ENCODE assay signal across 1 cellular context in the genomic region with DNA sequence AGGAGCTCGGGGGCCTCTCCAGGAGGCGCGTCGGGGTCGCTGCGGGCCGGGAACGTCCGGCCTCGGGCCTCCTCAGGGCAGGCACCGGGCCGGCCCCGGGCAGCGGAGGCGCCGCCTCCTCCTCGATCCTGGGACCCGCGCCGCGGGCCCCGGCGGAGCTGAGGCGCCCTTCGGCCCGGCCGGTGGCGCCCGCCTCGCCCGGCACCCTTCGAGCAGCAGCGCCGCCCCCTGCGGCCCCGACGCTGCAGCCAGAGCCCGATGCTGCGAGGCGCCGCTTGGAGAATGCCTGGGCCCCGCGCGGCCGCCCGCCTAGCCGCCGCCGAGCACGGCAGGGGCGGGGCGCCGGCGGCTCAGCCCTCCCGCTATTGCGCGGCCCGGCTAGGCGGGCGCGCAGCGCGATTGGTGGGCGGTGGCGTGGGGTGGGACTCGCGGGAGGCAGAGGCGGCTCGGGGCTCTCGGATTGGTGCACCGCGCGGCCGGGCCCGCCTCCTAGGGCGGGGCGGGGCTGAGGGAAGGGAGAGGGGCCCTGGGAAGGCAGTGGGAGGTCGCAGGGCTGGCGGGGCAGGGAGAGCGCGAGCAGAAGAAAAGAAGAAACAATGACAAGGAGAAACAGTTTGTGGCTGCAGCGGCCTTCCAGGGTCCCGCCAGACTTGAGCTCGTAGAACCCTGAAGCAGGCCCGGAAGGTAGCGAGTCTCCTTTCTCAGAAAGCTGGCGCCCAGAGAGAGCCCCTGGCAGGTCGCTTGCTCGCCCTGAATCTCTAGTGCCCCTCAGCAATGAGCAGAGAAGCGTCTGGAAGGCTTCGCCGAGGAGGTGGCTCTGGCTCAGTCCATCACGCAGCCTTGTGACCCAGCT.
TF ChIP-seq lines count a peak whose summit lies in the region.

EEIG1 (minus strand) TSS at position 284 of the 853 bp plus-strand sequence. CDS start 852 bp downstream, outside the sequence.

TF ChIP-seq in GM12878, 131 proteins besides CTCF, POLR2A, EP300 and RAD21 (continued from another document and continues in another):
- TF ChIP-seq, protein P1, sequence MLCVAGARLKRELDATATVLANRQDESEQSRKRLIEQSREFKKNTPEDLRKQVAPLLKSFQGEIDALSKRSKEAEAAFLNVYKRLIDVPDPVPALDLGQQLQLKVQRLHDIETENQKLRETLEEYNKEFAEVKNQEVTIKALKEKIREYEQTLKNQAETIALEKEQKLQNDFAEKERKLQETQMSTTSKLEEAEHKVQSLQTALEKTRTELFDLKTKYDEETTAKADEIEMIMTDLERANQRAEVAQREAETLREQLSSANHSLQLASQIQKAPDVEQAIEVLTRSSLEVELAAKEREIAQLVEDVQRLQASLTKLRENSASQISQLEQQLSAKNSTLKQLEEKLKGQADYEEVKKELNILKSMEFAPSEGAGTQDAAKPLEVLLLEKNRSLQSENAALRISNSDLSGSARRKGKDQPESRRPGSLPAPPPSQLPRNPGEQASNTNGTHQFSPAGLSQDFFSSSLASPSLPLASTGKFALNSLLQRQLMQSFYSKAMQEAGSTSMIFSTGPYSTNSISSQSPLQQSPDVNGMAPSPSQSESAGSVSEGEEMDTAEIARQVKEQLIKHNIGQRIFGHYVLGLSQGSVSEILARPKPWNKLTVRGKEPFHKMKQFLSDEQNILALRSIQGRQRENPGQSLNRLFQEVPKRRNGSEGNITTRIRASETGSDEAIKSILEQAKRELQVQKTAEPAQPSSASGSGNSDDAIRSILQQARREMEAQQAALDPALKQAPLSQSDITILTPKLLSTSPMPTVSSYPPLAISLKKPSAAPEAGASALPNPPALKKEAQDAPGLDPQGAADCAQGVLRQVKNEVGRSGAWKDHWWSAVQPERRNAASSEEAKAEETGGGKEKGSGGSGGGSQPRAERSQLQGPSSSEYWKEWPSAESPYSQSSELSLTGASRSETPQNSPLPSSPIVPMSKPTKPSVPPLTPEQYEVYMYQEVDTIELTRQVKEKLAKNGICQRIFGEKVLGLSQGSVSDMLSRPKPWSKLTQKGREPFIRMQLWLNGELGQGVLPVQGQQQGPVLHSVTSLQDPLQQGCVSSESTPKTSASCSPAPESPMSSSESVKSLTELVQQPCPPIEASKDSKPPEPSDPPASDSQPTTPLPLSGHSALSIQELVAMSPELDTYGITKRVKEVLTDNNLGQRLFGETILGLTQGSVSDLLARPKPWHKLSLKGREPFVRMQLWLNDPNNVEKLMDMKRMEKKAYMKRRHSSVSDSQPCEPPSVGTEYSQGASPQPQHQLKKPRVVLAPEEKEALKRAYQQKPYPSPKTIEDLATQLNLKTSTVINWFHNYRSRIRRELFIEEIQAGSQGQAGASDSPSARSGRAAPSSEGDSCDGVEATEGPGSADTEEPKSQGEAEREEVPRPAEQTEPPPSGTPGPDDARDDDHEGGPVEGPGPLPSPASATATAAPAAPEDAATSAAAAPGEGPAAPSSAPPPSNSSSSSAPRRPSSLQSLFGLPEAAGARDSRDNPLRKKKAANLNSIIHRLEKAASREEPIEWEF (IDR thresholded peaks at IDR 0.05; ENCODE audit: insufficient replicate concordance, low read depth, low read length), result no peak
- TF ChIP-seq NBN (IDR thresholded peaks at IDR 0.05) (0 out of 2 replicates have a peak, but pooled peaks have one; percentile 27), IKZF2 (IDR thresholded peaks at IDR 0.05) (no peak), FOXK2 (IDR thresholded peaks at IDR 0.05) (no peak), YY1 (IDR thresholded peaks at IDR 0.05; ENCODE audit: low read depth, low read length) (no peak), RELA (IDR thresholded peaks at IDR 0.05; ENCODE audit: borderline replicate concordance, partially characterized antibody) (no peak), TCF12 (IDR thresholded peaks at IDR 0.05; ENCODE audit: low read depth, low read length) (peak; percentile 36; the same call in 1 of the 2 replicates), ZNF217 (IDR thresholded peaks at IDR 0.05) (peak; percentile 77; the same call in 1 of the 2 replicates), NFIC (IDR thresholded peaks at IDR 0.05; ENCODE audit: low read depth, low read length) (no peak), MEF2B (IDR thresholded peaks at IDR 0.05; ENCODE audit: partially characterized antibody, poor library complexity, severe bottlenecking) (no peak), CHD1 (IDR thresholded peaks at IDR 0.05; ENCODE audit: low read depth, low read length) (no peak), WRNIP1 (IDR thresholded peaks at IDR 0.05; ENCODE audit: borderline replicate concordance, low read depth, low read length) (no peak), LARP7 (IDR thresholded peaks at IDR 0.05) (peak; percentile 94), PRDM15 (CRISPR knock-in tag; IDR thresholded peaks at IDR 0.05) (no peak), MLLT1 (IDR thresholded peaks at IDR 0.05) (no peak), RFX5 (IDR thresholded peaks at IDR 0.05; ENCODE audit: low read depth, low read length) (no peak), SP1 (IDR thresholded peaks at IDR 0.05; ENCODE audit: low read depth, low read length) (peak; percentile 87), YBX1 (IDR thresholded peaks at IDR 0.05) (no peak), PAX8 (IDR thresholded peaks at IDR 0.05) (no peak), POLR2AphosphoS5 (IDR thresholded peaks at IDR 0.05; ENCODE audit: low read length) (peak; percentile 49), TAF1 (IDR thresholded peaks at IDR 0.05; ENCODE audit: borderline replicate concordance, low read depth, low read length) (peak; percentile 81; the same call in 1 of the 2 replicates), GATAD2B (conservative IDR thresholded peaks at IDR 0.05; ENCODE audit: low read depth) (peak; percentile 83), HDAC6 (IDR thresholded peaks at IDR 0.05; ENCODE audit: unreplicated experiment) (no peak), CHD2 (IDR thresholded peaks at IDR 0.05; ENCODE audit: borderline replicate concordance, low read depth, low read length) (0 out of 2 replicates have a peak, but pooled peaks have one; percentile 13), NR2C1 (IDR thresholded peaks at IDR 0.05) (no peak), MXI1 (IDR thresholded peaks at IDR 0.05; ENCODE audit: low read depth, low read length) (no peak), E2F8 (IDR thresholded peaks at IDR 0.05; ENCODE audit: low read depth, partially characterized antibody) (no peak), BACH1 (IDR thresholded peaks at IDR 0.05; ENCODE audit: borderline replicate concordance) (peak; percentile 43; the same call in 1 of the 2 replicates), E2F4 (IDR thresholded peaks at IDR 0.05; ENCODE audit: low read depth, low read length) (no peak), EZH2 (IDR thresholded peaks at IDR 0.05; ENCODE audit: borderline replicate concordance, control insufficient read depth, low read depth, low read length) (no peak), DPF2 (IDR thresholded peaks at IDR 0.05) (peak; percentile 83; the same call in 1 of the 2 replicates), GABPA (IDR thresholded peaks at IDR 0.05; ENCODE audit: low read depth) (no peak)
- TF ChIP-seq, protein P2, sequence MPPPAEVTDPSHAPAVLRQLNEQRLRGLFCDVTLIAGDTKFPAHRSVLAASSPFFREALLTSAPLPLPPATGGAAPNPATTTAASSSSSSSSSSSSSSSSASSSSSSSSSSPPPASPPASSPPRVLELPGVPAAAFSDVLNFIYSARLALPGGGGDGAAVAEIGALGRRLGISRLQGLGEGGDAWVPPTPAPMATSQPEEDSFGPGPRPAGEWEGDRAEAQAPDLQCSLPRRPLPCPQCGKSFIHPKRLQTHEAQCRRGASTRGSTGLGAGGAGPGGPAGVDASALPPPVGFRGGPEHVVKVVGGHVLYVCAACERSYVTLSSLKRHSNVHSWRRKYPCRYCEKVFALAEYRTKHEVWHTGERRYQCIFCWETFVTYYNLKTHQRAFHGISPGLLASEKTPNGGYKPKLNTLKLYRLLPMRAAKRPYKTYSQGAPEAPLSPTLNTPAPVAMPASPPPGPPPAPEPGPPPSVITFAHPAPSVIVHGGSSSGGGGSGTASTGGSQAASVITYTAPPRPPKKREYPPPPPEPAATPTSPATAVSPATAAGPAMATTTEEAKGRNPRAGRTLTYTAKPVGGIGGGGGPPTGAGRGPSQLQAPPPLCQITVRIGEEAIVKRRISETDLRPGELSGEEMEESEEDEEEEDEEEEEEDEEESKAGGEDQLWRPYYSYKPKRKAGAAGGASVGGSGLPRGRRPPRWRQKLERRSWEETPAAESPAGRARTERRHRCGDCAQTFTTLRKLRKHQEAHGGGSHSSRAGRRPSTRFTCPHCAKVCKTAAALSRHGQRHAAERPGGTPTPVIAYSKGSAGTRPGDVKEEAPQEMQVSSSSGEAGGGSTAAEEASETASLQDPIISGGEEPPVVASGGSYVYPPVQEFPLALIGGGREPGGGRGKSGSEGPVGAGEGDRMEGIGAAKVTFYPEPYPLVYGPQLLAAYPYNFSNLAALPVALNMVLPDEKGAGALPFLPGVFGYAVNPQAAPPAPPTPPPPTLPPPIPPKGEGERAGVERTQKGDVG (CRISPR knock-in tag; IDR thresholded peaks at IDR 0.05), result no peak
- TF ChIP-seq, protein P3, sequence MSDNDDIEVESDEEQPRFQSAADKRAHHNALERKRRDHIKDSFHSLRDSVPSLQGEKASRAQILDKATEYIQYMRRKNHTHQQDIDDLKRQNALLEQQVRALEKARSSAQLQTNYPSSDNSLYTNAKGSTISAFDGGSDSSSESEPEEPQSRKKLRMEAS (IDR thresholded peaks at IDR 0.05; ENCODE audit: low read depth, low read length), result peak; percentile 40; the same call in 1 of the 2 replicates
- TF ChIP-seq, protein P4, sequence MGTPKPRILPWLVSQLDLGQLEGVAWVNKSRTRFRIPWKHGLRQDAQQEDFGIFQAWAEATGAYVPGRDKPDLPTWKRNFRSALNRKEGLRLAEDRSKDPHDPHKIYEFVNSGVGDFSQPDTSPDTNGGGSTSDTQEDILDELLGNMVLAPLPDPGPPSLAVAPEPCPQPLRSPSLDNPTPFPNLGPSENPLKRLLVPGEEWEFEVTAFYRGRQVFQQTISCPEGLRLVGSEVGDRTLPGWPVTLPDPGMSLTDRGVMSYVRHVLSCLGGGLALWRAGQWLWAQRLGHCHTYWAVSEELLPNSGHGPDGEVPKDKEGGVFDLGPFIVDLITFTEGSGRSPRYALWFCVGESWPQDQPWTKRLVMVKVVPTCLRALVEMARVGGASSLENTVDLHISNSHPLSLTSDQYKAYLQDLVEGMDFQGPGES (IDR thresholded peaks at IDR 0.05), result 0 out of 2 replicates have a peak, but pooled peaks have one; percentile 52
